2 cellular contexts compared by ENCODE assay signal in the genomic region with DNA sequence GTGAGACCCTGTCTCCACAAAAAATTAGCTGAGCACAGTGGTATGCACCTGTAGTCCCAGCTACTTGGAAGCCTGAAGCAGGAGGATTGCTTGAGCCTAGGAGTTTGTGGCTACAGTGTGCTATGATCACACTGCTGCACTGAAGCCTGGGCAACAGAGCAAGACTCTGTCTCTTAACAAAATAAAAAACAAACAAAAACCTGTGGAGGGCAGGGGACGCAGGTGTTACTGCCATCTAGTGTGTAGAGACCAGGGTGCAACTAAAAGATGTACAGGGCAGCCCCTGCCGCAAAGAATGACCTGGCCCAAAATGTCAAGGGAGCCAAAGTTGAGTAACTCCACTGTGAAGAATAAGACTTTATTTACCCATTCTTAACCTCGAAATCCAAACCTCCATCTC.
TF ChIP-seq lines count a peak whose summit lies in the region.

No MANE protein-coding gene starts in this region.

TF ChIP-seq in SK-N-SH, 30 proteins besides CTCF, POLR2A, EP300 and RAD21 (continued from another document):
- TF ChIP-seq, protein P1, sequence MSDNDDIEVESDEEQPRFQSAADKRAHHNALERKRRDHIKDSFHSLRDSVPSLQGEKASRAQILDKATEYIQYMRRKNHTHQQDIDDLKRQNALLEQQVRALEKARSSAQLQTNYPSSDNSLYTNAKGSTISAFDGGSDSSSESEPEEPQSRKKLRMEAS (IDR thresholded peaks at IDR 0.05; ENCODE audit: low read depth) = no peak
- TF ChIP-seq, protein P2, sequence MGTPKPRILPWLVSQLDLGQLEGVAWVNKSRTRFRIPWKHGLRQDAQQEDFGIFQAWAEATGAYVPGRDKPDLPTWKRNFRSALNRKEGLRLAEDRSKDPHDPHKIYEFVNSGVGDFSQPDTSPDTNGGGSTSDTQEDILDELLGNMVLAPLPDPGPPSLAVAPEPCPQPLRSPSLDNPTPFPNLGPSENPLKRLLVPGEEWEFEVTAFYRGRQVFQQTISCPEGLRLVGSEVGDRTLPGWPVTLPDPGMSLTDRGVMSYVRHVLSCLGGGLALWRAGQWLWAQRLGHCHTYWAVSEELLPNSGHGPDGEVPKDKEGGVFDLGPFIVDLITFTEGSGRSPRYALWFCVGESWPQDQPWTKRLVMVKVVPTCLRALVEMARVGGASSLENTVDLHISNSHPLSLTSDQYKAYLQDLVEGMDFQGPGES (IDR thresholded peaks at IDR 0.05; ENCODE audit: low read depth, low read length) = no peak
- TF ChIP-seq, protein P3, sequence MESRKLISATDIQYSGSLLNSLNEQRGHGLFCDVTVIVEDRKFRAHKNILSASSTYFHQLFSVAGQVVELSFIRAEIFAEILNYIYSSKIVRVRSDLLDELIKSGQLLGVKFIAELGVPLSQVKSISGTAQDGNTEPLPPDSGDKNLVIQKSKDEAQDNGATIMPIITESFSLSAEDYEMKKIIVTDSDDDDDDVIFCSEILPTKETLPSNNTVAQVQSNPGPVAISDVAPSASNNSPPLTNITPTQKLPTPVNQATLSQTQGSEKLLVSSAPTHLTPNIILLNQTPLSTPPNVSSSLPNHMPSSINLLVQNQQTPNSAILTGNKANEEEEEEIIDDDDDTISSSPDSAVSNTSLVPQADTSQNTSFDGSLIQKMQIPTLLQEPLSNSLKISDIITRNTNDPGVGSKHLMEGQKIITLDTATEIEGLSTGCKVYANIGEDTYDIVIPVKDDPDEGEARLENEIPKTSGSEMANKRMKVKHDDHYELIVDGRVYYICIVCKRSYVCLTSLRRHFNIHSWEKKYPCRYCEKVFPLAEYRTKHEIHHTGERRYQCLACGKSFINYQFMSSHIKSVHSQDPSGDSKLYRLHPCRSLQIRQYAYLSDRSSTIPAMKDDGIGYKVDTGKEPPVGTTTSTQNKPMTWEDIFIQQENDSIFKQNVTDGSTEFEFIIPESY (IDR thresholded peaks at IDR 0.05; ENCODE audit: borderline replicate concordance, low read depth) = no peak
- no peak for TF ChIP-seq FOSL2 (IDR thresholded peaks at IDR 0.05; ENCODE audit: borderline replicate concordance, low read depth)
- TF ChIP-seq GATA2 (CRISPR knock-in tag; IDR thresholded peaks at IDR 0.05) = no peak

TF ChIP-seq in SK-N-SH treated with all-trans-retinoic acid at 6 μM for 48 hours, 23 proteins besides CTCF, POLR2A, EP300 and RAD21 (continued from another document):
- TF ChIP-seq, protein P4, sequence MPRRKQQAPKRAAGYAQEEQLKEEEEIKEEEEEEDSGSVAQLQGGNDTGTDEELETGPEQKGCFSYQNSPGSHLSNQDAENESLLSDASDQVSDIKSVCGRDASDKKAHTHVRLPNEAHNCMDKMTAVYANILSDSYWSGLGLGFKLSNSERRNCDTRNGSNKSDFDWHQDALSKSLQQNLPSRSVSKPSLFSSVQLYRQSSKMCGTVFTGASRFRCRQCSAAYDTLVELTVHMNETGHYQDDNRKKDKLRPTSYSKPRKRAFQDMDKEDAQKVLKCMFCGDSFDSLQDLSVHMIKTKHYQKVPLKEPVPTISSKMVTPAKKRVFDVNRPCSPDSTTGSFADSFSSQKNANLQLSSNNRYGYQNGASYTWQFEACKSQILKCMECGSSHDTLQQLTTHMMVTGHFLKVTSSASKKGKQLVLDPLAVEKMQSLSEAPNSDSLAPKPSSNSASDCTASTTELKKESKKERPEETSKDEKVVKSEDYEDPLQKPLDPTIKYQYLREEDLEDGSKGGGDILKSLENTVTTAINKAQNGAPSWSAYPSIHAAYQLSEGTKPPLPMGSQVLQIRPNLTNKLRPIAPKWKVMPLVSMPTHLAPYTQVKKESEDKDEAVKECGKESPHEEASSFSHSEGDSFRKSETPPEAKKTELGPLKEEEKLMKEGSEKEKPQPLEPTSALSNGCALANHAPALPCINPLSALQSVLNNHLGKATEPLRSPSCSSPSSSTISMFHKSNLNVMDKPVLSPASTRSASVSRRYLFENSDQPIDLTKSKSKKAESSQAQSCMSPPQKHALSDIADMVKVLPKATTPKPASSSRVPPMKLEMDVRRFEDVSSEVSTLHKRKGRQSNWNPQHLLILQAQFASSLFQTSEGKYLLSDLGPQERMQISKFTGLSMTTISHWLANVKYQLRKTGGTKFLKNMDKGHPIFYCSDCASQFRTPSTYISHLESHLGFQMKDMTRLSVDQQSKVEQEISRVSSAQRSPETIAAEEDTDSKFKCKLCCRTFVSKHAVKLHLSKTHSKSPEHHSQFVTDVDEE (CRISPR knock-in tag; IDR thresholded peaks at IDR 0.05) = no peak
- TF ChIP-seq, protein P5, sequence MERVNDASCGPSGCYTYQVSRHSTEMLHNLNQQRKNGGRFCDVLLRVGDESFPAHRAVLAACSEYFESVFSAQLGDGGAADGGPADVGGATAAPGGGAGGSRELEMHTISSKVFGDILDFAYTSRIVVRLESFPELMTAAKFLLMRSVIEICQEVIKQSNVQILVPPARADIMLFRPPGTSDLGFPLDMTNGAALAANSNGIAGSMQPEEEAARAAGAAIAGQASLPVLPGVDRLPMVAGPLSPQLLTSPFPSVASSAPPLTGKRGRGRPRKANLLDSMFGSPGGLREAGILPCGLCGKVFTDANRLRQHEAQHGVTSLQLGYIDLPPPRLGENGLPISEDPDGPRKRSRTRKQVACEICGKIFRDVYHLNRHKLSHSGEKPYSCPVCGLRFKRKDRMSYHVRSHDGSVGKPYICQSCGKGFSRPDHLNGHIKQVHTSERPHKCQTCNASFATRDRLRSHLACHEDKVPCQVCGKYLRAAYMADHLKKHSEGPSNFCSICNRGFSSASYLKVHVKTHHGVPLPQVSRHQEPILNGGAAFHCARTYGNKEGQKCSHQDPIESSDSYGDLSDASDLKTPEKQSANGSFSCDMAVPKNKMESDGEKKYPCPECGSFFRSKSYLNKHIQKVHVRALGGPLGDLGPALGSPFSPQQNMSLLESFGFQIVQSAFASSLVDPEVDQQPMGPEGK (CRISPR knock-in tag; IDR thresholded peaks at IDR 0.05; ENCODE audit: borderline replicate concordance) = no peak
- no peak for TF ChIP-seq ZFP3 (CRISPR knock-in tag; IDR thresholded peaks at IDR 0.05)
- TF ChIP-seq, protein P6, sequence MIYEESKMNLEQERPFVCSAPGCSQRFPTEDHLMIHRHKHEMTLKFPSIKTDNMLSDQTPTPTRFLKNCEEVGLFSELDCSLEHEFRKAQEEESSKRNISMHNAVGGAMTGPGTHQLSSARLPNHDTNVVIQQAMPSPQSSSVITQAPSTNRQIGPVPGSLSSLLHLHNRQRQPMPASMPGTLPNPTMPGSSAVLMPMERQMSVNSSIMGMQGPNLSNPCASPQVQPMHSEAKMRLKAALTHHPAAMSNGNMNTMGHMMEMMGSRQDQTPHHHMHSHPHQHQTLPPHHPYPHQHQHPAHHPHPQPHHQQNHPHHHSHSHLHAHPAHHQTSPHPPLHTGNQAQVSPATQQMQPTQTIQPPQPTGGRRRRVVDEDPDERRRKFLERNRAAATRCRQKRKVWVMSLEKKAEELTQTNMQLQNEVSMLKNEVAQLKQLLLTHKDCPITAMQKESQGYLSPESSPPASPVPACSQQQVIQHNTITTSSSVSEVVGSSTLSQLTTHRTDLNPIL (CRISPR knock-in tag; IDR thresholded peaks at IDR 0.05; ENCODE audit: low read depth) = no peak
- TF ChIP-seq ISL1 (CRISPR knock-in tag; IDR thresholded peaks at IDR 0.05) = no peak
